ENCODE assay signal across 21 cellular contexts in genomic region chr18:2442726-2443275, GRCh38.
DNase-seq lines count a peak whose midpoint lies in the region; ATAC-seq, FAIRE-seq and TF ChIP-seq lines count a peak whose summit lies in the region.
"Had no signal": no experiment of that assay in that cellular context is flagged by ENCODE, and none has a peak within 500 bp of the region (broad histone marks: within the 10 kb centered on the region; RNA-seq: fewer than 3 reads in every experiment).

No MANE protein-coding gene starts in this region.

- H3K4me1 ChIP-seq in mammary epithelial cell (ENCODE audit: insufficient read depth, low read length): peaks cover 7% of the 10 kb centered on the region
- H3K4me1 ChIP-seq: thyroid gland had no signal

- BruUV-seq in mammary epithelial cell (replicated peaks; lab: Mats Ljungman, UMichigan) (no TSS peak), MCF 10A (replicated peaks; lab: Mats Ljungman, UMichigan) (no TSS peak)

- dilution Hi-C loops in mammary epithelial cell (cut with HindIII; ENCODE audit: low sequenced_read_pairs): loop anchor here (5.0 kb wide), 1 partner anchor 76 kb away; no protein-coding TSS in a partner anchor

- peak overlapping the region; percentile 46 for H2AFZ ChIP-seq in mammary epithelial cell (ENCODE audit: low read depth, low read length)

- no peaks in the 10 kb centered on the region for H3K36me3 Mint-ChIP-seq in MCF 10A (ENCODE audit: insufficient read depth, unreplicated experiment)
- no peaks in the 10 kb centered on the region for H3K36me3 Mint-ChIP-seq in chondrocyte (ENCODE audit: low read depth)
- H3K36me3 Mint-ChIP-seq: activated naive CD8-positive, alpha-beta T cell treated with anti-CD3 and anti-CD28 coated beads for 36 hours; CD4-positive, CD25-positive, alpha-beta regulatory T cell had no signal

- no peaks in the 10 kb centered on the region for H3K9me3 Mint-ChIP-seq in MCF 10A (ENCODE audit: unreplicated experiment)
- peaks cover 7% of the 10 kb centered on the region for H3K9me3 Mint-ChIP-seq in chondrocyte (ENCODE audit: low read depth)
- H3K9me3 Mint-ChIP-seq: activated naive CD8-positive, alpha-beta T cell treated with anti-CD3 and anti-CD28 coated beads for 36 hours had no signal

- CTCF ChIA-PET in mammary epithelial cell (lab: Charles Lee; ENCODE audit: low non-redundant PET) (interaction anchor here (0.6 kb wide), 1 partner anchor 366 kb away, joined by 4 read pairs; no protein-coding TSS in a partner anchor), MCF 10A (lab: Yijun Ruan, JAX) (interaction anchor here (0.6 to 0.8 kb wide), 3 partner anchors 82 to 1604 kb away, joined by 3 to 4 read pairs (median 3); no protein-coding TSS in a partner anchor)

- peak; percentile 58 for FAIRE-seq in urothelium cell line (lab: Jason Lieb, UNC)
- FAIRE-seq: H1 had no signal

- H3K9me3 ChIP-seq in mammary epithelial cell (replicated peaks; ENCODE audit: insufficient read depth, low read length): no peaks in the 10 kb centered on the region
- H3K9me3 ChIP-seq: mucosa of descending colon, thyroid gland had no signal

- no peaks in the 10 kb centered on the region for H3K36me3 ChIP-seq in mammary epithelial cell (ENCODE audit: insufficient read depth, low read length)
- H3K36me3 ChIP-seq: thyroid gland had no signal

- no peak overlapping the region for H3K27ac ChIP-seq in mammary epithelial cell (ENCODE audit: insufficient read depth, low read depth, low read length)
- H3K27ac ChIP-seq: thyroid gland had no signal

- H3K4me3 ChIP-seq in mammary epithelial cell (replicated peaks in 1 of 3; ENCODE audit: insufficient read depth in 1 of 3, low read depth in 2 of 3, low read length in 3 of 3): no peak overlapping the region
- no peak overlapping the region for H3K4me3 ChIP-seq in fibroblast of pulmonary artery (replicated peaks; ENCODE audit: low read depth, low read length)
- H3K4me3 ChIP-seq: mucosa of descending colon, thyroid gland had no signal

- POLR2A ChIA-PET in MCF 10A (lab: Yijun Ruan, JAX): interaction anchor here (0.9 kb wide), 1 partner anchor 9 kb away, joined by 3 read pairs; no protein-coding TSS in a partner anchor

- no peaks in the 10 kb centered on the region for H3K27me3 Mint-ChIP-seq in MCF 10A (ENCODE audit: insufficient read depth, unreplicated experiment)
- no peaks in the 10 kb centered on the region for H3K27me3 Mint-ChIP-seq in chondrocyte (ENCODE audit: low read depth)
- H3K27me3 Mint-ChIP-seq: activated naive CD8-positive, alpha-beta T cell treated with anti-CD3 and anti-CD28 coated beads for 36 hours had no signal

- H4K20me1 ChIP-seq in mammary epithelial cell (ENCODE audit: insufficient read depth, low read length): no peaks in the 10 kb centered on the region

- TF ChIP-seq CTCF in mammary epithelial cell (conservative IDR thresholded peaks at IDR 0.05 in 1 of 2, IDR thresholded peaks at IDR 0.05 in 1 of 2; ENCODE audit: extremely low read depth in 1 of 2, insufficient read depth in 1 of 2, low read depth in 1 of 2, low read length in 2 of 2) (no peak), MCF 10A (IDR thresholded peaks at IDR 0.05; ENCODE audit: unreplicated experiment) (no peak), fibroblast of pulmonary artery (IDR thresholded peaks at IDR 0.05; ENCODE audit: low read length, missing control alignments) (no peak), chondrocyte (IDR thresholded peaks at IDR 0.05) (no peak)

- H3K4me3 Mint-ChIP-seq in MCF 10A (ENCODE audit: unreplicated experiment): no peak overlapping the region
- H3K4me3 Mint-ChIP-seq in chondrocyte (ENCODE audit: unreplicated experiment): no peak overlapping the region
- H3K4me3 Mint-ChIP-seq: activated naive CD8-positive, alpha-beta T cell treated with anti-CD3 and anti-CD28 coated beads for 36 hours; CD4-positive, CD25-positive, alpha-beta regulatory T cell had no signal

- H3K27me3 ChIP-seq in mammary epithelial cell (ENCODE audit: insufficient read depth, low read length): no peaks in the 10 kb centered on the region
- H3K27me3 ChIP-seq: thyroid gland had no signal

- DNase-seq in mammary epithelial cell (peak; percentile 35), MCF 10A (ENCODE audit: unreplicated experiment) (no peak), fibroblast of pulmonary artery (ENCODE audit: low read depth) (peak; percentile 50), urothelium cell line (ENCODE audit: low spot score) (peak; percentile 51), NAMALWA (ENCODE audit: low spot score) (no peak), chondrocyte (ENCODE audit: low spot score) (no peak)
- DNase-seq in activated naive CD4-positive, alpha-beta T cell treated with Interleukin-2 at 50 U/mL for 16 hours: no peak
- DNase-seq: 8988T; activated CD8-positive, alpha-beta memory T cell treated with anti-CD3 and anti-CD28 coated beads for 24 hours; activated naive CD8-positive, alpha-beta T cell treated with anti-CD3 and anti-CD28 coated beads for 36 hours; caudate nucleus; CD4-positive, CD25-positive, alpha-beta regulatory T cell; effector memory CD4-positive, alpha-beta T cell; left cardiac atrium; mucosa of descending colon; NCI-H2029; NCI-H510A treated with DMSO at 0.1 percent for 48 hours; SIG-M5; thyroid gland had no signal

- intact Hi-C loops in mammary epithelial cell (cut with micrococcal nuclease) (loop anchor here (10.0 kb wide), 1 partner anchor 62 kb away; no protein-coding TSS in a partner anchor), MCF 10A (cut with micrococcal nuclease) (no loop called here)

- H3K4me2 ChIP-seq in mammary epithelial cell (ENCODE audit: insufficient read depth, low read depth, low read length): peak overlapping the region; percentile 46

- H3K4me1 Mint-ChIP-seq in MCF 10A (ENCODE audit: insufficient read depth, unreplicated experiment): no peaks in the 10 kb centered on the region
- H3K4me1 Mint-ChIP-seq in chondrocyte (ENCODE audit: low read depth): peaks cover 17% of the 10 kb centered on the region

- WGBS in mammary epithelial cell (ENCODE audit: low coverage, missing lambda C conversion rate): 53% methylated on average over 4 of the region's 4 CpGs

- peak; percentile 95 for ATAC-seq in SK-N-SH treated with all-trans-retinoic acid at 6 μM for 48 hours
- ATAC-seq: left cardiac atrium, mucosa of descending colon had no signal

- H3K27ac Mint-ChIP-seq in MCF 10A (ENCODE audit: low read depth, unreplicated experiment) (no peak overlapping the region), chondrocyte (ENCODE audit: unreplicated experiment) (no peak overlapping the region)
- H3K27ac Mint-ChIP-seq: activated naive CD8-positive, alpha-beta T cell treated with anti-CD3 and anti-CD28 coated beads for 36 hours; CD4-positive, CD25-positive, alpha-beta regulatory T cell had no signal

- H3K9ac ChIP-seq in mammary epithelial cell (ENCODE audit: insufficient read depth, low read length): no peak overlapping the region

- no peaks in the 10 kb centered on the region for H3K79me2 ChIP-seq in mammary epithelial cell (ENCODE audit: insufficient read depth, low read length)

- in situ Hi-C loops in mammary epithelial cell (cut with MboI; ENCODE audit: low sequenced_read_pairs in 2 of 2): no loop called here

TF ChIP-seq in SK-N-SH treated with all-trans-retinoic acid at 6 μM for 48 hours, 23 proteins besides CTCF, POLR2A, EP300 and RAD21 (continues in another document):
- no peak for TF ChIP-seq ZNF70 (CRISPR knock-in tag; IDR thresholded peaks at IDR 0.05)
- no peak for TF ChIP-seq PPARA (CRISPR knock-in tag; IDR thresholded peaks at IDR 0.05; ENCODE audit: borderline replicate concordance)
- no peak for TF ChIP-seq CSRNP3 (CRISPR knock-in tag; IDR thresholded peaks at IDR 0.05)
- TF ChIP-seq ESRRG (CRISPR knock-in tag; IDR thresholded peaks at IDR 0.05): no peak
- no peak for TF ChIP-seq OSR1 (CRISPR knock-in tag; IDR thresholded peaks at IDR 0.05)
- TF ChIP-seq GLIS3 (CRISPR knock-in tag; IDR thresholded peaks at IDR 0.05): no peak
- no peak for TF ChIP-seq ZNF565 (CRISPR knock-in tag; conservative IDR thresholded peaks at IDR 0.05; ENCODE audit: low read depth)
- no peak for TF ChIP-seq ZFP3 (CRISPR knock-in tag; IDR thresholded peaks at IDR 0.05)
- no peak for TF ChIP-seq POU6F1 (CRISPR knock-in tag; IDR thresholded peaks at IDR 0.05; ENCODE audit: borderline replicate concordance, low read depth)
- TF ChIP-seq ZNF8 (CRISPR knock-in tag; IDR thresholded peaks at IDR 0.05): no peak
- TF ChIP-seq CSDC2 (CRISPR knock-in tag; IDR thresholded peaks at IDR 0.05): no peak
- TF ChIP-seq ISL1 (CRISPR knock-in tag; IDR thresholded peaks at IDR 0.05): no peak
- no peak for TF ChIP-seq ARNTL (CRISPR knock-in tag; IDR thresholded peaks at IDR 0.05; ENCODE audit: borderline replicate concordance, low read depth)

Comparison
In these comparisons a context has a peak if more than half of its experiments do, and no peak if none do; other contexts are left out.
1. DNase-seq: peak in mammary epithelial cell (single experiment), fibroblast of pulmonary artery (single experiment) and urothelium cell line (single experiment); none in MCF 10A (single experiment), activated naive CD4-positive, alpha-beta T cell treated with Interleukin-2 at 50 U/mL for 16 hours (single experiment), NAMALWA (single experiment) and chondrocyte (single experiment).